In genomic region chr18:76972838-76973237, GRCh38 we compare ENCODE assay signal across 18 cellular contexts.
"Had no signal": no experiment of that assay in that cellular context is flagged by ENCODE, and none has a peak within 500 bp of the region (broad histone marks: within the 10 kb centered on the region; RNA-seq: fewer than 3 reads in every experiment).

No MANE protein-coding gene starts in this region.

- H3K27ac Mint-ChIP-seq: T-helper 2 cell treated with Interferon-gamma antibody and Interleukin-4, amounts not matched to agents 5 μg/mL and 100 μg/mL, for 36 hours had no signal

- H2AFZ ChIP-seq: parathyroid adenoma had no signal

- H3K4me1 ChIP-seq: SJCRH30 had no signal

- H3K4me3 ChIP-seq: cardiac muscle cell, gastroesophageal sphincter, heart right ventricle, lung, SJCRH30, tibial nerve had no signal

- ATAC-seq: activated CD4-positive, CD25-positive, alpha-beta regulatory T cell treated with anti-CD3 and anti-CD28 coated beads, Interleukin-2, amount 50 U/mL, for 24 hours; gastroesophageal sphincter; left colon had no signal

- FAIRE-seq: colon had no signal

- H3K9me3 ChIP-seq: gastroesophageal sphincter, heart right ventricle, SJCRH30, tibial nerve had no signal

- DNase-seq: activated CD4-positive, alpha-beta T cell treated with anti-CD3 and anti-CD28 coated beads, Interleukin-2, amount 50 U/mL, for 1 hour; activated naive CD4-positive, alpha-beta T cell; activated T-cell treated with anti-CD3 and anti-CD28 coated beads for 4 hours; anterior cingulate cortex; effector CD8-positive, alpha-beta T cell; heart right ventricle; left colon; SJCRH30; stimulated activated CD4-positive, alpha-beta T cell treated with anti-CD3 and anti-CD28 coated beads, Interleukin-4, amount 100 ng/mL, for 1 hour; stimulated activated naive CD4-positive, alpha-beta T cell had no signal

- H3K4me3 Mint-ChIP-seq: T-helper 2 cell treated with Interferon-gamma antibody and Interleukin-4, amounts not matched to agents 5 μg/mL and 100 μg/mL, for 36 hours had no signal

- H3K9me3 Mint-ChIP-seq: T-helper 2 cell treated with Interferon-gamma antibody and Interleukin-4, amounts not matched to agents 5 μg/mL and 100 μg/mL, for 36 hours had no signal

- H3K36me3 ChIP-seq: cardiac muscle cell, SJCRH30 had no signal

- H3K79me2 ChIP-seq: parathyroid adenoma had no signal

- H3K27me3 ChIP-seq: cardiac muscle cell, gastroesophageal sphincter, heart right ventricle, SJCRH30, tibial nerve had no signal

- H3K9ac ChIP-seq: parathyroid adenoma had no signal

- H3K27ac ChIP-seq: cardiac muscle cell, gastroesophageal sphincter, parathyroid adenoma, SJCRH30, tibial nerve had no signal
